ENCODE assay signal across 8 cellular contexts in the genomic region with DNA sequence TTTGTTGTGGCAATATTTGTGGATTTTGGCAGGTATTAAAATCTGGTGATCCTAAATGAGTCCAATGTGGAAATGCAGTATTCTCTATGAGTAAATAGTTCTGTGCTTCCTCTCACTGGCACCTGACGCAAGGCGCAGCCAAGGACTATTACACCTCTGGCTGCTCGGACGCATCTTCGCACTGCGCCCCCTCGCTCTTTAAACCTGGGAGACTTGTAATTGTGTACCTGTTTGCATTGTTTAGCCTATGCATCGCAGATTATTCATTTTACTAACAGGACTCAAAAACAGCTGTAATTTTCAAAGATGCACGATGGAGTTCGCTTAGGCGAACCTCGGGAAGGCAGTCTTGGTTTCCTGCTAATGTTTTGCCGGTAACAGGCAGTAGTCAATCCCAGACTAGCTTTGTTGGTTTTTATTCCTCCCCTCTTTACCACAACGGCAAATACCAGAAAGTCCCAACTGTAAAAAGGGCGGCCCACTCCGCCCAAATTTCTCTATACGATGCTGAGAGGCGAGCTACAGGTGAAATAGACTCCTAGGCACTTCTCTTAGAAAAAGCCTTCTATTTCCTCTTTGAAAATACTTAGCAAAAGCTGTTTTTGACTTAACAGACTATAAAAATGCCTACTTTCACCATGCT.
DNase-seq lines count a peak whose midpoint lies in the region; ATAC-seq lines count a peak whose summit lies in the region.

No MANE protein-coding gene starts in this region.

- no peaks in the 10 kb centered on the region for H3K9me3 Mint-ChIP-seq in memory B cell

- DNase-seq in stimulated activated naive CD4-positive, alpha-beta T cell treated with Interleukin-2 at 50 U/mL for 16 hours (lab: John Stamatoyannopoulos, UW), result peak; percentile 29
- no peak for DNase-seq in stimulated activated naive CD4-positive, alpha-beta T cell (lab: John Stamatoyannopoulos, UW)
- DNase-seq in activated T-helper 9 cell treated with anti-CD3 and anti-CD28 coated beads, Interleukin-2, amount 50 U/mL, for 16 hours (ENCODE audit: low read depth), result peak; percentile 17
- DNase-seq in memory B cell (ENCODE audit: low spot score in 2 of 2) (no peak), hippocampal formation (lab: John Stamatoyannopoulos, UW) (no peak), D341Med (ENCODE audit: low spot score) (no peak)

- ATAC-seq in memory B cell (ENCODE audit: low read depth) (no peak), GM18861 (IDR thresholded peaks at IDR 0.05; ENCODE audit: unreplicated experiment) (no peak), HG02970 (IDR thresholded peaks at IDR 0.05; ENCODE audit: low FRiP score, unreplicated experiment) (no peak)

- peaks cover 28% of the 10 kb centered on the region for H3K4me1 Mint-ChIP-seq in memory B cell

- no peaks in the 10 kb centered on the region for H3K36me3 Mint-ChIP-seq in memory B cell

- peak overlapping the region; percentile 84 for H3K27ac Mint-ChIP-seq in memory B cell

- peaks cover 3% of the 10 kb centered on the region for H3K27me3 Mint-ChIP-seq in memory B cell

- peak overlapping the region; percentile 77 for H3K4me3 Mint-ChIP-seq in memory B cell

Comparison
In these comparisons a context has a peak if more than half of its experiments do, and no peak if none do; other contexts are left out.
1. DNase-seq: peak in stimulated activated naive CD4-positive, alpha-beta T cell treated with Interleukin-2 at 50 U/mL for 16 hours (single experiment) and activated T-helper 9 cell treated with anti-CD3 and anti-CD28 coated beads, Interleukin-2, amount 50 U/mL, for 16 hours (single experiment); none in stimulated activated naive CD4-positive, alpha-beta T cell (0 of 6), memory B cell (0 of 2), hippocampal formation (0 of 2) and D341Med (single experiment).